ENCODE assay signal across 11 cellular contexts in the genomic region with DNA sequence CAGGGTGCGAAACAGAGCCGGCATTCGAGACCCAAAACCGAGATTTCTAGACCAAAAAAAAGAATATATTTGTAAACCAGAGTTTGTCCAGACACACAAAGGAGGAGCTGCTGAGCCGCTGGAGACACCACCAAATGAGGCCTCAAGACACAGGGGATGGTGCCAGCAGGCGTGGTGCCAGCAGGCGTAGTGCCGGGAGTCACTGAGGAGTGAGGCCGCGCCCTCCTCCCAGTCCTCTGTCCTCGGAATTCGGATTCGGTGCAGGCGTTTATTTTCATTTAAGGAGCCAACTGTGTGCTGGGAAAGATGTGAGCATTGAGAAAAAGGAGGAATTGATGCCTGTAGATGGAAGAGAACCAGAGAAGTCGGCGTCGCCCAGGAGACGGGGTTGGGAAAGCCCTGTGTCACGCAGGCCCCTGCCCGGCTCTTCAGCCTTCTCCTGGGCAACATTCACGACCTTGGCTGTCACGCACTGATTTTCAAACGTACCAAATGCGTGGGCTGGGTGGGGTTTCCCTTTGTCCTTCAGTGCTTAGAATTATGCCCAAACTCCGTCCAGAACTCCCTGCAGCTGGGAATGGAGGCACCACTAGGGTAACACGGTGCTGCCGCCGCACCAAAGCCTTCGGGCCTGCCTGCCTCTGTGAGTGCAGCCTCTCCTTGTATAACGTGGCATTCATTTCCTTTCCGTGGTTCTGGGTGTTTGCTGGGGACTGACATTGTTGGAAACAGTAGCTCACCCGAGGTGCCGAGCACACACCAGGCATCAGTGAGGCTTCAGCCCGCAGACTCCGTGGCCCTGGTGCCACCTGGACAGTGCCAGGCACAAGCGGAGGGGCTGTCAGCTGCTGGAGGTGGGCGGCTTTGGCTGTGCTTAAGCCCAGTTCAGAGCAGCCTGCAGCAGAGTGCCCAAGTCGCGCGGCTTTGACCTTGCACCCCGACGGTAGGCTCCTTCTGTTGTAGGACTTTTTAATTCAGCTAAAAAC. TPM values are rescaled to one million over a fixed set of nuclear protein-coding genes. Genes with fewer than 3 reads are reported as not detected.
A peak's percentile ranks its signal among the peaks of the same experiment; 100 is the strongest.
DNase-seq lines count a peak whose midpoint lies in the region; ATAC-seq, FAIRE-seq and TF ChIP-seq lines count a peak whose summit lies in the region.
"Had no signal": no experiment of that assay in that cellular context is flagged by ENCODE, and none has a peak within 500 bp of the region (broad histone marks: within the 10 kb centered on the region; RNA-seq: fewer than 3 reads in every experiment).

No MANE protein-coding gene starts in this region.

- H3K9ac ChIP-seq in HepG2 (ENCODE audit: insufficient read depth, low read depth, low read length) = no peak overlapping the region

- peak overlapping the region in 2 of 3 experiments; percentile 92 to 96 for H3K27ac Mint-ChIP-seq in nephron

- intact Hi-C loops in right lobe of liver (cut with DNase I) (no loop called here), HepG2 (cut with micrococcal nuclease; ENCODE audit: unreplicated experiment) (no loop called here)

- peak overlapping the region in 1 of 3 experiments; percentile 41 for H3K4me3 Mint-ChIP-seq in nephron

- POLR2A ChIA-PET in HepG2 (lab: Yijun Ruan, JAX) = no interaction called here

- H3K4me1 Mint-ChIP-seq in nephron = peaks cover 44% of the 10 kb centered on the region

- in situ Hi-C loops in HepG2 (cut with HindIII; ENCODE audit: extremely low pct_ligation_motif_present, low pct_unique_long_range_greater_than_20kb) (no loop called here), GM13976 (cut with MboI; ENCODE audit: low sequenced_read_pairs, unreplicated experiment) (no loop called here)

- H3K36me3 Mint-ChIP-seq in nephron (ENCODE audit: low read depth) = peaks cover 38% of the 10 kb centered on the region

- no peak for TF ChIP-seq RAD21 in HepG2 (CRISPR knock-in tag; IDR thresholded peaks at IDR 0.05)

- H3K27me3 Mint-ChIP-seq in nephron (ENCODE audit: low read depth) = no peaks in the 10 kb centered on the region

- no peak overlapping the region for H3K4me2 ChIP-seq in HepG2 (ENCODE audit: low read depth, low read length)

- no peak for TF ChIP-seq POLR2A in right lobe of liver (IDR thresholded peaks at IDR 0.05)
- TF ChIP-seq POLR2A in HepG2 (IDR thresholded peaks at IDR 0.05; ENCODE audit: insufficient read depth in 1 of 2, low read depth in 2 of 2, low read length in 2 of 2) = no peak

- H2AFZ ChIP-seq in HepG2 (ENCODE audit: low read length) = no peak overlapping the region

- TF ChIP-seq EP300 in HepG2 (IDR thresholded peaks at IDR 0.05; ENCODE audit: low read depth in 2 of 2, low read length in 2 of 2) = no peak
- no peak for TF ChIP-seq EP300 in HepG2 (CRISPR knock-in tag; IDR thresholded peaks at IDR 0.05; ENCODE audit: borderline replicate concordance)

- no TSS peak for BruUV-seq in HepG2 (replicated peaks; lab: Mats Ljungman, UMichigan)

- H3K4me1 ChIP-seq in right lobe of liver (no peaks in the 10 kb centered on the region), HepG2 (ENCODE audit: insufficient read depth, low read length) (no peaks in the 10 kb centered on the region; the same call in 1 of the 2 replicates)

- CTCF ChIA-PET in HepG2 (lab: Yijun Ruan, JAX; ENCODE audit: low intra/inter-chr PET ratio, low total read pairs) = no interaction called here

- H3K27ac ChIP-seq in right lobe of liver (no peak overlapping the region), HepG2 (ENCODE audit: extremely low read length, insufficient read depth, low read length) (no peak overlapping the region)

- peaks cover 0 to 4% (median under 1%) of the 10 kb centered on the region in 4 donors for H3K36me3 ChIP-seq in right lobe of liver
- peaks cover 22 to 39% of the 10 kb centered on the region in 2 experiments; a peak in 4 of 5 replicates for H3K36me3 ChIP-seq in HepG2 (replicated peaks in 1 of 2; ENCODE audit: control insufficient read depth in 1 of 2, insufficient read depth in 2 of 2, low read length in 2 of 2)

- H3K9me3 Mint-ChIP-seq in nephron = no peaks in the 10 kb centered on the region

- FAIRE-seq in HepG2 (lab: Jason Lieb, UNC) = no peak
- no peak for FAIRE-seq in HTR-8/SVneo (lab: Jason Lieb, UNC)

- WGBS in right lobe of liver (ENCODE audit: insufficient coverage, low coverage, low lambda C conversion rate, missing lambda C conversion rate) = 78% methylated on average over 14 of the region's 42 CpGs
- 91% methylated on average over 42 of the region's 42 CpGs for WGBS in HepG2 (ENCODE audit: low lambda C conversion rate)

- no peaks in the 10 kb centered on the region for H3K9me3 ChIP-seq in right lobe of liver
- H3K9me3 ChIP-seq in HepG2 (ENCODE audit: low read length) = no peaks in the 10 kb centered on the region

- H3K27me3 ChIP-seq in right lobe of liver (no peaks in the 10 kb centered on the region), HepG2 (ENCODE audit: control insufficient read depth in 1 of 2, insufficient read depth in 2 of 2, low read length in 2 of 2) (no peaks in the 10 kb centered on the region)

- no peaks in the 10 kb centered on the region for H3K79me2 ChIP-seq in HepG2 (ENCODE audit: insufficient read depth, low read length)

- H4K20me1 ChIP-seq in HepG2 (ENCODE audit: insufficient read depth, low read length) = no peaks in the 10 kb centered on the region

- TF ChIP-seq CTCF in right lobe of liver (IDR thresholded peaks at IDR 0.05) (no peak), HepG2 (CRISPR knock-in tag; IDR thresholded peaks at IDR 0.05) (no peak), nephron (IDR thresholded peaks at IDR 0.05; ENCODE audit: unreplicated experiment in 3 of 3) (no peak), GM13976 (IDR thresholded peaks at IDR 0.05; ENCODE audit: borderline replicate concordance, control extremely low read depth, extremely low read depth, insufficient read depth, missing control alignments) (no peak)

- H3K4me3 ChIP-seq in right lobe of liver = no peak overlapping the region
- H3K4me3 ChIP-seq in HepG2 (replicated peaks in 1 of 3; ENCODE audit: insufficient read depth in 1 of 3, low read depth in 2 of 3, low read length in 3 of 3) = no peak overlapping the region

- ATAC-seq in right lobe of liver (peak; percentile 18 to 44 (median 36)), HepG2 (no peak), HG02610 (IDR thresholded peaks at IDR 0.05; ENCODE audit: unreplicated experiment) (no peak), HG02885 (IDR thresholded peaks at IDR 0.05; ENCODE audit: poor library complexity, unreplicated experiment) (no peak)

- DNase-seq in right lobe of liver = peak in 2 of 3 donors; percentile 63 to 67
- DNase-seq in HepG2 (ENCODE audit: low spot score) = no peak
- peak; percentile 87 for DNase-seq in fibroblast of peridontal ligament (ENCODE audit: extremely low read depth)
- DNase-seq in HTR-8/SVneo (ENCODE audit: insufficient read length, low spot score) = no peak
- DNase-seq in GM13976 (ENCODE audit: low spot score) = no peak
- DNase-seq: Calu3; effector memory CD4-positive, alpha-beta T cell; stimulated activated CD4-positive, alpha-beta T cell treated with anti-CD3 and anti-CD28 coated beads, Interleukin-4, amount 100 ng/mL, for 24 hours had no signal

TF ChIP-seq in HepG2, 621 proteins besides CTCF, POLR2A, EP300 and RAD21 (continues in another document):
- TF ChIP-seq SMARCE1 (IDR thresholded peaks at IDR 0.05; ENCODE audit: borderline replicate concordance) = no peak
- no peak for TF ChIP-seq ZNF232 (CRISPR knock-in tag; IDR thresholded peaks at IDR 0.05; ENCODE audit: borderline replicate concordance)
- TF ChIP-seq CREB1 (IDR thresholded peaks at IDR 0.05) = no peak
- no peak for TF ChIP-seq CREB1 (CRISPR knock-in tag; IDR thresholded peaks at IDR 0.05)
- TF ChIP-seq, protein P1, sequence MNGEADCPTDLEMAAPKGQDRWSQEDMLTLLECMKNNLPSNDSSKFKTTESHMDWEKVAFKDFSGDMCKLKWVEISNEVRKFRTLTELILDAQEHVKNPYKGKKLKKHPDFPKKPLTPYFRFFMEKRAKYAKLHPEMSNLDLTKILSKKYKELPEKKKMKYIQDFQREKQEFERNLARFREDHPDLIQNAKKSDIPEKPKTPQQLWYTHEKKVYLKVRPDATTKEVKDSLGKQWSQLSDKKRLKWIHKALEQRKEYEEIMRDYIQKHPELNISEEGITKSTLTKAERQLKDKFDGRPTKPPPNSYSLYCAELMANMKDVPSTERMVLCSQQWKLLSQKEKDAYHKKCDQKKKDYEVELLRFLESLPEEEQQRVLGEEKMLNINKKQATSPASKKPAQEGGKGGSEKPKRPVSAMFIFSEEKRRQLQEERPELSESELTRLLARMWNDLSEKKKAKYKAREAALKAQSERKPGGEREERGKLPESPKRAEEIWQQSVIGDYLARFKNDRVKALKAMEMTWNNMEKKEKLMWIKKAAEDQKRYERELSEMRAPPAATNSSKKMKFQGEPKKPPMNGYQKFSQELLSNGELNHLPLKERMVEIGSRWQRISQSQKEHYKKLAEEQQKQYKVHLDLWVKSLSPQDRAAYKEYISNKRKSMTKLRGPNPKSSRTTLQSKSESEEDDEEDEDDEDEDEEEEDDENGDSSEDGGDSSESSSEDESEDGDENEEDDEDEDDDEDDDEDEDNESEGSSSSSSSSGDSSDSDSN (CRISPR knock-in tag; IDR thresholded peaks at IDR 0.05) = no peak
- TF ChIP-seq MED13 (CRISPR knock-in tag; IDR thresholded peaks at IDR 0.05) = no peak

RNA-seq across cellular contexts. Expression of a gene that starts 49.0 kb away (rescaled TPM):
- total RNA-seq in right lobe of liver = 10 to 100 TPM; 13.4 to 27.8 (median 15.6) TPM
- 24.2 and 24.6 TPM in 2 replicates for total RNA-seq in HepG2 (2016; rRNA removed; fragmentation: Illumina TruSeq; extraction: Trizol)
- total RNA-seq in HepG2 (2016; cell fraction: cytosol; rRNA removed; fragmentation: Illumina TruSeq; extraction: Trizol; ENCODE audit: low read depth) = 5.9 and 6.6 TPM in 2 replicates
- total RNA-seq in HepG2 (2016; cell fraction: insoluble cytoplasmic fraction; rRNA removed; fragmentation: Illumina TruSeq; extraction: Trizol) = 24.5 and 25.5 TPM in 2 replicates
- 14.7 and 15.5 TPM in 2 replicates for total RNA-seq in HepG2 (2016; cell fraction: membrane; rRNA removed; fragmentation: Illumina TruSeq; extraction: Trizol)
- total RNA-seq in HepG2 (2016; cell fraction: nucleus; rRNA removed; fragmentation: Illumina TruSeq; extraction: Trizol) = 12.8 and 13.9 TPM in 2 replicates
- 11.1 and 17.7 TPM in 2 replicates for polyA plus RNA-seq in HepG2 (2011; rRNA removed)
- 14.2 and 21.6 TPM in 2 replicates for polyA plus RNA-seq in HepG2 (2011; cell fraction: cytosol; rRNA removed)
- 31.7 and 32.3 TPM in 2 replicates for polyA plus RNA-seq in HepG2 (2011; cell fraction: nucleus; rRNA removed)
- polyA plus RNA-seq in HepG2 (2012) = 10.1 and 14.6 TPM in 2 replicates
- polyA plus RNA-seq in HepG2 (2016; cell fraction: cytosol; fragmentation: Illumina TruSeq; extraction: Trizol; ENCODE audit: low read depth) = 8.4 and 9.7 TPM in 2 replicates
- polyA plus RNA-seq in HepG2 (2016; cell fraction: insoluble cytoplasmic fraction; fragmentation: Illumina TruSeq; extraction: Trizol; ENCODE audit: low read depth) = 42.4 and 45.1 TPM in 2 replicates
- 14.8 and 17.6 TPM in 2 replicates for polyA plus RNA-seq in HepG2 (2016; cell fraction: membrane; fragmentation: Illumina TruSeq; extraction: Trizol; ENCODE audit: low read depth)
- polyA plus RNA-seq in HepG2 (2016; cell fraction: nucleus; fragmentation: Illumina TruSeq; extraction: Trizol; ENCODE audit: insufficient read depth, low read depth) = 34.7 and 37.8 TPM in 2 replicates
- polyA minus RNA-seq in HepG2 (2011; rRNA and poly(A)+ RNA removed; ENCODE audit: low replicate concordance) = 6.7 and 18.8 TPM in 2 replicates
- polyA minus RNA-seq in HepG2 (2011; cell fraction: cytosol; rRNA and poly(A)+ RNA removed) = 8.2 and 11.1 TPM in 2 replicates
- polyA minus RNA-seq in HepG2 (2011; cell fraction: nucleus; rRNA and poly(A)+ RNA removed) = 20.0 and 22.4 TPM in 2 replicates

Comparison
In these comparisons a context has a peak if more than half of its experiments do, and no peak if none do; other contexts are left out.
1. ATAC-seq: peak in right lobe of liver (4 of 4); none in HepG2 (single experiment), HG02610 (single experiment) and HG02885 (single experiment).
2. DNase-seq: peak in right lobe of liver (2 of 3) and fibroblast of peridontal ligament (single experiment); none in HepG2 (single experiment), HTR-8/SVneo (single experiment) and GM13976 (single experiment).